In genomic region chr9:33374634-33375237, GRCh38 we compare ENCODE assay signal across 8 cellular contexts. TPM values are rescaled to one million over a fixed set of nuclear protein-coding genes. Genes with fewer than 3 reads are reported as not detected.
DNase-seq lines count a peak whose midpoint lies in the region; ATAC-seq, FAIRE-seq and TF ChIP-seq lines count a peak whose summit lies in the region.

No MANE protein-coding gene starts in this region.

- H4K20me1 ChIP-seq in keratinocyte (ENCODE audit: control insufficient read depth, extremely low read depth, insufficient read depth, low read length): no peaks in the 10 kb centered on the region

- H3K9ac ChIP-seq in keratinocyte (ENCODE audit: control insufficient read depth, extremely low read depth, insufficient read depth, low read length): no peak overlapping the region

- no peak overlapping the region for H3K4me2 ChIP-seq in keratinocyte (ENCODE audit: control insufficient read depth, extremely low read depth, insufficient read depth, low read depth, low read length)

- peak; percentile 88 for FAIRE-seq in keratinocyte (lab: Jason Lieb, UNC)

- no peaks in the 10 kb centered on the region for H3K79me2 ChIP-seq in keratinocyte (ENCODE audit: control insufficient read depth, insufficient read depth, low read length)

- H3K27ac ChIP-seq in HEK293 (ENCODE audit: extremely low read depth, low read depth, low read length): no peak overlapping the region
- no peak overlapping the region for H3K27ac ChIP-seq in keratinocyte (ENCODE audit: control insufficient read depth, insufficient read depth, low read length)

- no peak for ATAC-seq in GM19328 (IDR thresholded peaks at IDR 0.05; ENCODE audit: unreplicated experiment)

- H3K9me1 ChIP-seq in keratinocyte (ENCODE audit: control insufficient read depth, extremely low read depth, insufficient read depth, low read length): no peaks in the 10 kb centered on the region

- H3K4me3 ChIP-seq in HEK293 (ENCODE audit: low read depth, low read length) (no peak overlapping the region), keratinocyte (ENCODE audit: control insufficient read depth in 2 of 3, extremely low read depth in 1 of 3, insufficient read depth in 2 of 3, low read depth in 1 of 3, low read length in 3 of 3) (no peak overlapping the region)

- no peaks in the 10 kb centered on the region for H3K9me3 ChIP-seq in HEK293 (ENCODE audit: control insufficient read depth, insufficient read depth, low read depth, low read length)
- no peaks in the 10 kb centered on the region for H3K9me3 ChIP-seq in keratinocyte (ENCODE audit: control insufficient read depth, low read depth, low read length)

- H3K27me3 ChIP-seq in keratinocyte (ENCODE audit: control insufficient read depth, extremely low read depth, insufficient read depth, low read length): no peaks in the 10 kb centered on the region

- dilution Hi-C loops in keratinocyte (cut with MboI; ENCODE audit: extremely low pct_ligation_motif_present, low sequenced_read_pairs): no loop called here

- POLR2A ChIA-PET in HEK293 (lab: Yijun Ruan, JAX): interaction anchor here (0.6 to 1.5 kb wide), 4 partner anchors 14 to 108 kb away, joined by 4 to 8 read pairs (median 4); partner anchors contain the start of gene NOL6

- H2AFZ ChIP-seq in keratinocyte (ENCODE audit: control insufficient read depth, low read length): no peak overlapping the region

- DNase-seq in DMS53 (lab: John Stamatoyannopoulos, UW) (peak; percentile 92), NCI-H2171 (lab: John Stamatoyannopoulos, UW) (peak; percentile 27), keratinocyte (ENCODE audit: low read depth, low spot score) (peak; percentile 40)
- peak; percentile 9 to 50 (median 25) for DNase-seq in activated CD4-positive, CD25-positive, alpha-beta regulatory T cell (lab: John Stamatoyannopoulos, UW)
- peak; percentile 65 for DNase-seq in central memory CD4-positive, alpha-beta T cell
- DNase-seq in stimulated activated CD4-positive, alpha-beta T cell treated with anti-CD3 and anti-CD28 coated beads, Interleukin-1b, Interleukin-23, amount 100 ng/mL, for 1 hour (ENCODE audit: low read depth in 2 of 2): peak; percentile 33 to 40

- peaks cover 0 to 29% of the 10 kb centered on the region in 2 experiments; a peak in 2 of 3 replicates for H3K36me3 ChIP-seq in HEK293 (ENCODE audit: control insufficient read depth in 2 of 2, insufficient read depth in 1 of 2, low read length in 2 of 2)
- H3K36me3 ChIP-seq in keratinocyte (ENCODE audit: control insufficient read depth in 2 of 2, extremely low read depth in 1 of 2, insufficient read depth in 2 of 2, low read length in 2 of 2): peaks cover 6 to 11% of the 10 kb centered on the region in 2 experiments

- TF ChIP-seq CTCF in HEK293 (tag by site-specific recombination; IDR thresholded peaks at IDR 0.05) (no peak; the same call in 1 of the 2 replicates), keratinocyte (optimal IDR thresholded peaks at IDR 0.05 in 1 of 3, IDR thresholded peaks at IDR 0.05 in 1 of 3, conservative IDR thresholded peaks at IDR 0.05 in 1 of 3; ENCODE audit: extremely low read depth in 1 of 3, insufficient read depth in 2 of 3, low read length in 3 of 3) (peak; percentile 79 to 93 (median 87))

- CTCF ChIA-PET in HEK293 (lab: Yijun Ruan, JAX): interaction anchor here (0.5 to 5.5 kb wide), 41 partner anchors 8 to 599 kb away, joined by 3 to 111 read pairs (median 6); partner anchors contain the start of genes AQP3, AQP7 and NOL6

- H3K4me1 ChIP-seq in HEK293 (ENCODE audit: control insufficient read depth, insufficient read depth, low read length) (no peaks in the 10 kb centered on the region), keratinocyte (ENCODE audit: control insufficient read depth, extremely low read depth, insufficient read depth, low read length) (peaks cover 6% of the 10 kb centered on the region)

TF ChIP-seq in HEK293, 187 proteins besides CTCF, POLR2A, EP300 and RAD21 (continues in another document):
- no peak for TF ChIP-seq SP3 (tag by site-specific recombination; IDR thresholded peaks at IDR 0.05)
- 0 out of 2 replicates have a peak, but pooled peaks have one; percentile 25 for TF ChIP-seq ZNF660 (tag by site-specific recombination; IDR thresholded peaks at IDR 0.05)
- no peak for TF ChIP-seq ZNF274 (IDR thresholded peaks at IDR 0.05; ENCODE audit: low read length)
- no peak for TF ChIP-seq ZNF274 (tag by site-specific recombination; IDR thresholded peaks at IDR 0.05; ENCODE audit: borderline replicate concordance)
- TF ChIP-seq ZNF114 (tag by site-specific recombination; IDR thresholded peaks at IDR 0.05): no peak
- no peak for TF ChIP-seq ZNF266 (tag by site-specific recombination; IDR thresholded peaks at IDR 0.05; ENCODE audit: low read depth)
- TF ChIP-seq ZNF654 (tag by site-specific recombination; IDR thresholded peaks at IDR 0.05; ENCODE audit: low read depth): peak; percentile 60
- TF ChIP-seq ZNF768 (tag by site-specific recombination; IDR thresholded peaks at IDR 0.05): peak; percentile 64; the same call in 1 of the 2 replicates
- TF ChIP-seq ZNF561 (tag by site-specific recombination; IDR thresholded peaks at IDR 0.05; ENCODE audit: borderline replicate concordance): no peak
- TF ChIP-seq ZBTB8A (tag by site-specific recombination; IDR thresholded peaks at IDR 0.05): no peak
- TF ChIP-seq ZSCAN4 (tag by site-specific recombination; IDR thresholded peaks at IDR 0.05): no peak
- TF ChIP-seq SCRT1 (tag by site-specific recombination; IDR thresholded peaks at IDR 0.05; ENCODE audit: borderline replicate concordance): no peak
- no peak for TF ChIP-seq ZNF398 (tag by site-specific recombination; IDR thresholded peaks at IDR 0.05)
- no peak for TF ChIP-seq ZNF639 (tag by site-specific recombination; IDR thresholded peaks at IDR 0.05)

RNA-seq across cellular contexts. Expression of gene AQP7, which starts 27.6 kb away (rescaled TPM):
- polyA plus RNA-seq in keratinocyte: not detected in 3 replicates
- not detected for polyA plus RNA-seq in keratinocyte (2011; ENCODE audit: low read depth)
- not detected in 2 replicates for polyA plus RNA-seq in keratinocyte (2011; cell fraction: cytosol; rRNA removed)
- 0.10 and 0.19 TPM in 2 replicates for polyA plus RNA-seq in keratinocyte (2011; cell fraction: nucleus; rRNA removed)
- polyA plus RNA-seq in keratinocyte (2012; ENCODE audit: low replicate concordance): 0.14 TPM in 1 of 2 replicates, not detected in the other
- polyA minus RNA-seq in keratinocyte: not detected in 3 replicates
- polyA minus RNA-seq in keratinocyte (2011; cell fraction: cytosol; rRNA and poly(A)+ RNA removed): not detected
- polyA minus RNA-seq in keratinocyte (2011; cell fraction: nucleus; rRNA and poly(A)+ RNA removed): not detected in 2 replicates

Comparison
In these comparisons a context has a peak if more than half of its experiments do, and no peak if none do; other contexts are left out.
1. DNase-seq: peak in every context shown above with its lines; median percentile 92 in DMS53; 65 in central memory CD4-positive, alpha-beta T cell; 40 in keratinocyte; 36 in stimulated activated CD4-positive, alpha-beta T cell treated with anti-CD3 and anti-CD28 coated beads, Interleukin-1b, Interleukin-23, amount 100 ng/mL, for 1 hour; 27 in NCI-H2171; 25 in activated CD4-positive, CD25-positive, alpha-beta regulatory T cell.